ENCODE assay signal across 11 cellular contexts in the genomic region with DNA sequence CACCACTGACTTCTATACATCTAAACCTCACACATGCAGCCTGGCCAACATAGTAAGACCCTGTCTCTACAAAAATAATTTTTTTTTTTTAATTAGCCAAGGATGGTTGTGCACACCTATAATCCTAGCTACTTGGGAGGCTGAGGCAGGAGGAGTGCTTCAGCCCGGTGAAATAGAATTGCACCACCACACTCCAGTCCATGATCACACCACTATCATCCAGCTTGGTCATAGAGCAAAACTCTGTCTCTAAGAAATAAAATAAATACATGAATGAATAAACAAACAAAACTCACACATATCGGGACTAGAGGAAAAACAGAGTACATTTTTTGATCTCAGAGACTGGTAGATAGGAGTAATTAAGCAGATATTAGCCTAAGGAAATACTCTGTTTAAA.
"Had no signal": no experiment of that assay in that cellular context is flagged by ENCODE, and none has a peak within 500 bp of the region (broad histone marks: within the 10 kb centered on the region; RNA-seq: fewer than 3 reads in every experiment).

No MANE protein-coding gene starts in this region.

- H2AFZ ChIP-seq: GM23248, GM23338 had no signal

- DNase-seq: GM23248, GOT3, H7, H9, HCEC 1CT, HFFc6 had no signal

- H3K4me1 Mint-ChIP-seq: GM23338, H9 had no signal

- H3K4me3 ChIP-seq: GM23248, GM23338, HAP-1 had no signal

- H3K4me2 ChIP-seq: GM23338 had no signal

- H3K36me3 ChIP-seq: HAP-1 had no signal

- ATAC-seq: GM23338, HCT116 had no signal

- H3K27ac ChIP-seq: GM23248 had no signal

- FAIRE-seq: H1, H54 had no signal

- H3K9ac ChIP-seq: GM23248 had no signal

- H3K9me3 Mint-ChIP-seq: HFFc6 had no signal

- H3K27ac Mint-ChIP-seq: GM23338, H9, HFFc6 had no signal

- H3K4me3 Mint-ChIP-seq: GM23338, H9, HFFc6 had no signal
